8 cellular contexts compared by ENCODE assay signal in the genomic region with DNA sequence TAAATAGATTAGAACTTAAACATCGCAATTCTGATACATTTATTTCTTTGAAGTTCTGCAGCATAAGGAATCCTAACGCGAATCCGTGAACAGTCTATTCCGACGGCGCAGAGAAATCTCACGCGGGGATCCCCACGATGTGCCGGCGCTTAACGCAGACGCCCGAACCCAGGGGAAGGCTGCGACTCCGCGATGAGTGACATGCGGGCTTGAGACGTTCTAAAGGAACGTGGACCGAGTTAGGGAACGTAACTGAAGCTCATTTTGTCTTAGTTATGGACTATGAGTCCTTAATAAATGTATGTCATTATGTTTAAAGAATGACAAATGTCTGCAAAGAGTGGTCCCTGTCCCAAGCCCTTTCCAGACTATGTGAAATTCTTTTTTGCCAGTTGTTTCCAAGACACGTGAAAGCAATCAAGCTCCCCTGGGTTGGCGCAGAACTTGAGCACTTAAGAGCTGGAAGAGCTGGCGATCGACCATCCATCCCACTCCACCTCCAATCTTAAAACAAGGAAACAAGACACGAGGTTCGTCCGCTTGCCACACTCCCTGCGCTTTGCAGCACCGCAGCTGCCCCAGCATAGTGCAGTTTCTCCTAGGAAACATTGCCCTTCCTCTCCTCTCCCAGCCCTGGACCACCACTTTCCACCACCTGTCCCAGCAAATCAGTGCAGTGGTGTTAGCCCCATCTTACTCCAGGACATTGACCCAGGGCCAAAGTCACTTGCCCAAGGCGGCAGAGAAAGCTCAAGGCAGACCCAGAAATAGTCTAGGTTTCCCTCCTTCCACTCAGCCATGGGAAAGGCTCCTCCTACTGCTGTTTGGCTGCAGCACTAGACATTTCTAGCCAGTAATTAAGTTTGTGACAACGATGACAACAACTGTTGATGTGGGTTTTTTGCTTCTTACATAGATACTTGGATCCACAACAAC. TPM values are rescaled to one million over a fixed set of nuclear protein-coding genes. Genes with fewer than 3 reads are reported as not detected.
DNase-seq lines count a peak whose midpoint lies in the region; ATAC-seq and TF ChIP-seq lines count a peak whose summit lies in the region.

No MANE protein-coding gene starts in this region.

- intact Hi-C loops in A673 (cut with micrococcal nuclease; ENCODE audit: unreplicated experiment): no loop called here
- intact Hi-C loops in stomach (cut with DNase I; ENCODE audit: low total_unique reads): no loop called here

- no peak for TF ChIP-seq EP300 in stomach (IDR thresholded peaks at IDR 0.05)

- no peaks in the 10 kb centered on the region for H3K9me3 Mint-ChIP-seq in immature natural killer cell

- CTCF ChIA-PET in A673 (lab: Charles Lee): no interaction called here
- CTCF ChIA-PET in HEK293 (lab: Yijun Ruan, JAX): interaction anchor here (0.6 to 1.1 kb wide), 4 partner anchors 51 to 160 kb away, joined by 3 to 5 read pairs (median 4); no protein-coding TSS in a partner anchor

- POLR2A ChIA-PET in A673 (lab: Charles Lee; ENCODE audit: low non-redundant PET) (no interaction called here), HEK293 (lab: Yijun Ruan, JAX) (interaction anchor here (0.6 kb wide), 1 partner anchor 178 kb away, joined by 3 read pairs; no protein-coding TSS in a partner anchor)

- peaks cover 4 to 5% of the 10 kb centered on the region in 2 donors for H3K4me1 Mint-ChIP-seq in immature natural killer cell

- TF ChIP-seq CTCF in A673 (conservative IDR thresholded peaks at IDR 0.05; ENCODE audit: low read depth, low read length) (0 out of 2 replicates have a peak, but pooled peaks have one; percentile 8), HEK293 (tag by site-specific recombination; IDR thresholded peaks at IDR 0.05) (no peak), stomach (IDR thresholded peaks at IDR 0.05) (no peak)

- H3K27me3 Mint-ChIP-seq in immature natural killer cell (ENCODE audit: low read depth in 3 of 3): peaks cover 10 to 33% (median 21%) of the 10 kb centered on the region in 3 donors

- H3K27me3 ChIP-seq in A673 (replicated peaks; ENCODE audit: insufficient read depth, low read depth, low read length, poor library complexity) (no peaks in the 10 kb centered on the region), stomach (peaks cover 0 to 39% (median 3%) of the 10 kb centered on the region in 3 donors)

- peak; percentile 45 for DNase-seq in A673 (ENCODE audit: low spot score)
- DNase-seq in amniotic epithelial cell (ENCODE audit: low read depth): peak; percentile 36
- no peak for DNase-seq in immature natural killer cell
- DNase-seq in stomach: no peak
- no peak for DNase-seq in DMS153 treated with DMSO at 0.1 percent for 48 hours (lab: John Stamatoyannopoulos, UW; ENCODE audit: unreplicated experiment)
- no peak for DNase-seq in NCI-H1694 treated with DMSO at 0.1 percent for 48 hours (lab: John Stamatoyannopoulos, UW)

- peak overlapping the region; percentile 52 to 64 (median 62) for H3K4me3 Mint-ChIP-seq in immature natural killer cell

- H3K27ac ChIP-seq in A673 (ENCODE audit: low read depth, low read length, poor library complexity, severe bottlenecking) (no peak overlapping the region), HEK293 (ENCODE audit: extremely low read depth, low read depth, low read length) (peak overlapping the region; percentile 71; the same call in 1 of the 2 replicates), stomach (peak overlapping the region in 4 of 5 donors; percentile 25 to 95 (median 73))

- TF ChIP-seq POLR2A in stomach (IDR thresholded peaks at IDR 0.05): no peak

- peaks cover 14% of the 10 kb centered on the region for H3K4me1 ChIP-seq in A673 (ENCODE audit: insufficient read depth, low read length, poor library complexity, severe bottlenecking)
- H3K4me1 ChIP-seq in HEK293 (ENCODE audit: control insufficient read depth, insufficient read depth, low read length): peaks cover 15% of the 10 kb centered on the region
- peaks cover 8 to 40% (median 35%) of the 10 kb centered on the region in 4 donors for H3K4me1 ChIP-seq in stomach

- WGBS in stomach, 5 donors: 2% methylated on average over 33 to 34 of the region's 34 CpGs

- no peak for ATAC-seq in HG03469 (IDR thresholded peaks at IDR 0.05; ENCODE audit: unreplicated experiment)

- H3K4me3 ChIP-seq in A673 (ENCODE audit: low read depth, low read length, poor library complexity, severe bottlenecking) (peak overlapping the region; percentile 78), HEK293 (ENCODE audit: low read depth, low read length) (peak overlapping the region; percentile 77), stomach (peak overlapping the region; percentile 90 to 96 (median 91))

- no peak overlapping the region for H3K27ac Mint-ChIP-seq in immature natural killer cell

- H3K36me3 ChIP-seq in A673 (ENCODE audit: insufficient read depth, low read length, poor library complexity, severe bottlenecking): no peaks in the 10 kb centered on the region
- H3K36me3 ChIP-seq in HEK293 (ENCODE audit: control insufficient read depth in 2 of 2, insufficient read depth in 1 of 2, low read length in 2 of 2): no peaks in the 10 kb centered on the region
- no peaks in the 10 kb centered on the region for H3K36me3 ChIP-seq in stomach

- BruUV-seq in A673 (replicated peaks; lab: Mats Ljungman, UMichigan): no TSS peak

- H3K9me3 ChIP-seq in A673 (ENCODE audit: low read depth, low read length, poor library complexity, severe bottlenecking) (no peaks in the 10 kb centered on the region), HEK293 (ENCODE audit: control insufficient read depth, insufficient read depth, low read depth, low read length) (no peaks in the 10 kb centered on the region), stomach (no peaks in the 10 kb centered on the region)

- no peaks in the 10 kb centered on the region for H3K36me3 Mint-ChIP-seq in immature natural killer cell

TF ChIP-seq in HEK293, 187 proteins besides CTCF, POLR2A, EP300 and RAD21:
- TF ChIP-seq SP7 (tag by site-specific recombination; IDR thresholded peaks at IDR 0.05) (peak; percentile 96), SCRT2 (tag by site-specific recombination; IDR thresholded peaks at IDR 0.05) (peak; percentile 69), MEIS1 (CRISPR knock-in tag; IDR thresholded peaks at IDR 0.05; ENCODE audit: borderline replicate concordance) (no peak), ZBTB48 (tag by site-specific recombination; IDR thresholded peaks at IDR 0.05) (peak; percentile 47; the same call in 1 of the 2 replicates), SCRT1 (tag by site-specific recombination; IDR thresholded peaks at IDR 0.05; ENCODE audit: borderline replicate concordance) (0 out of 2 replicates have a peak, but pooled peaks have one; percentile 12), ZNF596 (tag by site-specific recombination; IDR thresholded peaks at IDR 0.05) (no peak), ZNF311 (tag by site-specific recombination; IDR thresholded peaks at IDR 0.05; ENCODE audit: borderline replicate concordance) (no peak), MZF1 (tag by site-specific recombination; IDR thresholded peaks at IDR 0.05; ENCODE audit: borderline replicate concordance) (0 out of 2 replicates have a peak, but pooled peaks have one; percentile 10), ZXDB (tag by site-specific recombination; IDR thresholded peaks at IDR 0.05) (0 out of 2 replicates have a peak, but pooled peaks have one; percentile 11), PRDM1 (tag by site-specific recombination; IDR thresholded peaks at IDR 0.05) (peak; percentile 82), ZBTB17 (tag by site-specific recombination; IDR thresholded peaks at IDR 0.05) (peak; percentile 91), ZNF571 (tag by site-specific recombination; IDR thresholded peaks at IDR 0.05) (no peak), ZNF138 (tag by site-specific recombination; IDR thresholded peaks at IDR 0.05; ENCODE audit: borderline replicate concordance) (no peak), ZFHX2 (tag by site-specific recombination; conservative IDR thresholded peaks at IDR 0.05) (peak; percentile 51; the same call in 1 of the 2 replicates), ZNF366 (tag by site-specific recombination; conservative IDR thresholded peaks at IDR 0.05) (peak; percentile 60), ZNF335 (tag by site-specific recombination; conservative IDR thresholded peaks at IDR 0.05) (peak; percentile 98), ZNF701 (tag by site-specific recombination; IDR thresholded peaks at IDR 0.05) (no peak)

RNA-seq across cellular contexts. Expression of a gene that starts 1.2 kb away (rescaled TPM):
- total RNA-seq in A673 (2021) (28.0 and 32.3 TPM in 2 replicates), stomach (100 to 1,000 TPM in 1 of 5 donors, 10 to 100 TPM in 4; 23.9 to 118 (median 59.8) TPM)
- polyA plus RNA-seq in immature natural killer cell (under 1 TPM in 1 of 3 donors, not detected in 2; 0.72 TPM), stomach (10 to 100 TPM; 13.7 to 23.6 (median 16.6) TPM)

Comparison
In these comparisons a context has a peak if more than half of its experiments do, and no peak if none do; other contexts are left out.
1. DNase-seq: peak in A673 (single experiment) and amniotic epithelial cell (single experiment); none in immature natural killer cell (0 of 3), stomach (single experiment), DMS153 treated with DMSO at 0.1 percent for 48 hours (single experiment) and NCI-H1694 treated with DMSO at 0.1 percent for 48 hours (single experiment).
2. Peak in every context shown above with its lines, with median percentiles within 50 percentile points of each other: H3K4me3 ChIP-seq.